ENCODE assay signal across 9 cellular contexts in genomic region chr6:28683945-28684538, GRCh38.
DNase-seq lines count a peak whose midpoint lies in the region; ATAC-seq lines count a peak whose summit lies in the region.
"Had no signal": no experiment of that assay in that cellular context is flagged by ENCODE, and none has a peak within 500 bp of the region (broad histone marks: within the 10 kb centered on the region; RNA-seq: fewer than 3 reads in every experiment).

No MANE protein-coding gene starts in this region.

- no peak for DNase-seq in activated naive CD4-positive, alpha-beta T cell treated with anti-CD3 and anti-CD28 coated beads, Interleukin-2, amount 50 U/mL, for 72 hours (ENCODE audit: low spot score in 2 of 2)
- DNase-seq in activated naive CD4-positive, alpha-beta T cell (lab: John Stamatoyannopoulos, UW): no peak
- peak; percentile 69 for DNase-seq in LoVo (ENCODE audit: low spot score)
- peak; percentile 30 for DNase-seq in SKM-1 treated with dmso at 0.1 percent for 144 hours (lab: John Stamatoyannopoulos, UW; ENCODE audit: unreplicated experiment)
- DNase-seq in fibroblast of peridontal ligament (ENCODE audit: extremely low read depth): peak; percentile 53
- peak; percentile 64 for DNase-seq in retina
- DNase-seq: stimulated activated naive B cell treated with anti-CD40 and anti-IgM and Interleukin-4, amounts not matched to agents 10 μg/mL and 1 μg/mL and 100 μg/mL, for 72 hours had no signal

- H3K9me3 Mint-ChIP-seq in activated naive CD4-positive, alpha-beta T cell treated with anti-CD3 and anti-CD28 coated beads, Interleukin-2, amount 50 U/mL, for 72 hours: no peaks in the 10 kb centered on the region
- H3K9me3 Mint-ChIP-seq: stimulated activated naive B cell treated with anti-CD40 and anti-IgM and Interleukin-4, amounts not matched to agents 10 μg/mL and 1 μg/mL and 100 μg/mL, for 72 hours had no signal

- H3K36me3 Mint-ChIP-seq in activated naive CD4-positive, alpha-beta T cell treated with anti-CD3 and anti-CD28 coated beads, Interleukin-2, amount 50 U/mL, for 72 hours: no peaks in the 10 kb centered on the region
- H3K36me3 Mint-ChIP-seq: stimulated activated naive B cell treated with anti-CD40 and anti-IgM and Interleukin-4, amounts not matched to agents 10 μg/mL and 1 μg/mL and 100 μg/mL, for 72 hours had no signal

- H3K27ac Mint-ChIP-seq in activated naive CD4-positive, alpha-beta T cell treated with anti-CD3 and anti-CD28 coated beads, Interleukin-2, amount 50 U/mL, for 72 hours: no peak overlapping the region
- H3K27ac Mint-ChIP-seq: stimulated activated naive B cell treated with anti-CD40 and anti-IgM and Interleukin-4, amounts not matched to agents 10 μg/mL and 1 μg/mL and 100 μg/mL, for 72 hours had no signal

- peak; percentile 46 to 60 for ATAC-seq in activated naive CD4-positive, alpha-beta T cell treated with anti-CD3 and anti-CD28 coated beads, Interleukin-2, amount 50 U/mL, for 72 hours
- ATAC-seq in HG03565 (IDR thresholded peaks at IDR 0.05; ENCODE audit: unreplicated experiment): no peak
- no peak for ATAC-seq in GM21737 (IDR thresholded peaks at IDR 0.05; ENCODE audit: unreplicated experiment)

Comparison
In these comparisons a context has a peak if more than half of its experiments do, and no peak if none do; other contexts are left out.
1. ATAC-seq: peak in activated naive CD4-positive, alpha-beta T cell treated with anti-CD3 and anti-CD28 coated beads, Interleukin-2, amount 50 U/mL, for 72 hours (2 of 2); none in HG03565 (single experiment) and GM21737 (single experiment).
2. DNase-seq: peak in LoVo (single experiment), SKM-1 treated with dmso at 0.1 percent for 144 hours (single experiment), fibroblast of peridontal ligament (single experiment) and retina (single experiment); none in activated naive CD4-positive, alpha-beta T cell treated with anti-CD3 and anti-CD28 coated beads, Interleukin-2, amount 50 U/mL, for 72 hours (0 of 2) and activated naive CD4-positive, alpha-beta T cell (0 of 4).